ENCODE assay signal across 8 cellular contexts in genomic region chr5:15995206-15996052, GRCh38.
DNase-seq lines count a peak whose midpoint lies in the region; ATAC-seq and TF ChIP-seq lines count a peak whose summit lies in the region.

No MANE protein-coding gene starts in this region.

- peaks cover 21% of the 10 kb centered on the region for H3K36me3 Mint-ChIP-seq in natural killer cell treated with Interleukin-12 subunit alpha and Interleukin-12 subunit beta and Interleukin-15 and Interleukin-18, amount 100 ng/mL, for 72 hours

- H3K4me1 Mint-ChIP-seq in natural killer cell treated with Interleukin-12 subunit alpha and Interleukin-12 subunit beta and Interleukin-15 and Interleukin-18, amount 100 ng/mL, for 72 hours (ENCODE audit: low read depth in 2 of 2): no peaks in the 10 kb centered on the region

- H3K27ac Mint-ChIP-seq in natural killer cell treated with Interleukin-12 subunit alpha and Interleukin-12 subunit beta and Interleukin-15 and Interleukin-18, amount 100 ng/mL, for 72 hours: no peak overlapping the region

- no peaks in the 10 kb centered on the region for H3K27me3 Mint-ChIP-seq in natural killer cell treated with Interleukin-12 subunit alpha and Interleukin-12 subunit beta and Interleukin-15 and Interleukin-18, amount 100 ng/mL, for 72 hours

- ATAC-seq in HG03196 (IDR thresholded peaks at IDR 0.05; ENCODE audit: unreplicated experiment): no peak
- ATAC-seq in natural killer cell treated with Interleukin-12 subunit alpha and Interleukin-12 subunit beta and Interleukin-15 and Interleukin-18, amount 100 ng/mL, for 72 hours: no peak
- no peak for ATAC-seq in GM18502 (IDR thresholded peaks at IDR 0.05; ENCODE audit: poor library complexity, unreplicated experiment)

- H3K4me3 Mint-ChIP-seq in natural killer cell treated with Interleukin-12 subunit alpha and Interleukin-12 subunit beta and Interleukin-15 and Interleukin-18, amount 100 ng/mL, for 72 hours: no peak overlapping the region

- DNase-seq in AG09309 (ENCODE audit: low read depth) (peak; percentile 20), Kasumi-1 (lab: John Stamatoyannopoulos, UW) (peak; percentile 46 to 74), hepatic stellate cell (ENCODE audit: low spot score) (peak; percentile 5), activated gamma-delta T cell treated with Interleukin-2 at 50 U/mL for 16 hours (no peak)
- DNase-seq in natural killer cell treated with Interleukin-12 subunit alpha and Interleukin-12 subunit beta and Interleukin-15 and Interleukin-18, amount 100 ng/mL, for 72 hours (ENCODE audit: low spot score): no peak

- no peak overlapping the region for H3K4me3 ChIP-seq in AG09309 (ENCODE audit: control insufficient read depth, low read depth, low read length)

- TF ChIP-seq CTCF in AG09309 (IDR thresholded peaks at IDR 0.05; ENCODE audit: control insufficient read depth, insufficient read depth, low read depth, low read length, missing control alignments): peak; percentile 64
- TF ChIP-seq CTCF in VCaP (conservative IDR thresholded peaks at IDR 0.05): peak; percentile 84

- H3K27ac ChIP-seq in VCaP: peak overlapping the region; percentile 62; the same call in 1 of the 2 replicates

- peaks cover 23% of the 10 kb centered on the region for H3K9me3 Mint-ChIP-seq in natural killer cell treated with Interleukin-12 subunit alpha and Interleukin-12 subunit beta and Interleukin-15 and Interleukin-18, amount 100 ng/mL, for 72 hours

Comparison
In these comparisons a context has a peak if more than half of its experiments do, and no peak if none do; other contexts are left out.
1. DNase-seq: peak in AG09309 (single experiment), Kasumi-1 (2 of 2) and hepatic stellate cell (single experiment); none in activated gamma-delta T cell treated with Interleukin-2 at 50 U/mL for 16 hours (single experiment) and natural killer cell treated with Interleukin-12 subunit alpha and Interleukin-12 subunit beta and Interleukin-15 and Interleukin-18, amount 100 ng/mL, for 72 hours (single experiment).